In genomic region chr17:8693328-8693727, GRCh38 we compare ENCODE assay signal across 19 cellular contexts. TPM values are rescaled to one million over a fixed set of nuclear protein-coding genes. Genes with fewer than 3 reads are reported as not detected.
DNase-seq lines count a peak whose midpoint lies in the region; ATAC-seq and TF ChIP-seq lines count a peak whose summit lies in the region.
"Had no signal": no experiment of that assay in that cellular context is flagged by ENCODE, and none has a peak within 500 bp of the region (broad histone marks: within the 10 kb centered on the region; RNA-seq: fewer than 3 reads in every experiment).

No MANE protein-coding gene starts in this region.

- peak overlapping the region; percentile 36 for H3K27ac ChIP-seq in 22Rv1
- H3K27ac ChIP-seq in epithelial cell of prostate, result peak overlapping the region; percentile 73
- peak overlapping the region; percentile 71 to 72 for H3K27ac ChIP-seq in prostate gland
- no peak overlapping the region for H3K27ac ChIP-seq in foreskin keratinocyte
- H3K27ac ChIP-seq in tibial nerve, result no peak overlapping the region
- H3K27ac ChIP-seq: SJCRH30 had no signal

- WGBS in prostate gland, result 32% methylated on average over 12 of the region's 12 CpGs
- 82 to 94% methylated on average over 12 of the region's 12 CpGs for WGBS in tibial nerve, 2 donors

- no peak for ATAC-seq in foreskin keratinocyte
- ATAC-seq in left lobe of liver, result no peak

- H3K4me1 ChIP-seq in prostate gland (replicated peaks), result no peaks in the 10 kb centered on the region
- no peaks in the 10 kb centered on the region for H3K4me1 ChIP-seq in foreskin keratinocyte
- H3K4me1 ChIP-seq in tibial nerve, result peaks cover 0 to 3% (median 0%) of the 10 kb centered on the region in 4 donors
- H3K4me1 ChIP-seq: SJCRH30 had no signal

- DNase-seq in LNCaP clone FGC (ENCODE audit: low read depth), result peak; percentile 54
- peak; percentile 18 for DNase-seq in epithelial cell of prostate (ENCODE audit: low read depth, low spot score)
- DNase-seq in prostate gland (ENCODE audit: low spot score), result peak; percentile 44
- no peak for DNase-seq in foreskin keratinocyte
- DNase-seq in tibial nerve (ENCODE audit: low spot score in 2 of 2), result no peak
- no peak for DNase-seq in T1000 (lab: John Stamatoyannopoulos, UW)
- DNase-seq in left lobe of liver (ENCODE audit: low spot score), result no peak
- DNase-seq: C1 segment of cervical spinal cord, COR-L47, H7, MV-4-11, NCI-H1436, NCI-H2029 treated with DMSO at 0.1 percent for 48 hours, NCI-H524, SJCRH30 had no signal

- TF ChIP-seq EP300 in tibial nerve (IDR thresholded peaks at IDR 0.05), result no peak

- intact Hi-C loops in prostate gland (cut with DNase I), result no loop called here

- no peak for TF ChIP-seq CTCF in 22Rv1 (IDR thresholded peaks at IDR 0.05)
- no peak for TF ChIP-seq CTCF in LNCaP clone FGC (IDR thresholded peaks at IDR 0.05; ENCODE audit: control insufficient read depth, extremely low read depth, insufficient read depth)
- no peak for TF ChIP-seq CTCF in prostate gland (IDR thresholded peaks at IDR 0.05)
- no peak for TF ChIP-seq CTCF in foreskin keratinocyte (conservative IDR thresholded peaks at IDR 0.05)
- TF ChIP-seq CTCF in tibial nerve (IDR thresholded peaks at IDR 0.05), result no peak

- H3K9me3 ChIP-seq in prostate gland (no peaks in the 10 kb centered on the region), tibial nerve (no peaks in the 10 kb centered on the region)
- H3K9me3 ChIP-seq: SJCRH30 had no signal

- TF ChIP-seq POLR2A in prostate gland (IDR thresholded peaks at IDR 0.05) (no peak), tibial nerve (IDR thresholded peaks at IDR 0.05) (no peak)

- H3K36me3 ChIP-seq in prostate gland, result no peaks in the 10 kb centered on the region
- H3K36me3 ChIP-seq in tibial nerve, result no peaks in the 10 kb centered on the region
- H3K36me3 ChIP-seq: SJCRH30 had no signal

- H3K27me3 ChIP-seq in prostate gland (replicated peaks; ENCODE audit: insufficient read depth) (no peaks in the 10 kb centered on the region), foreskin keratinocyte (no peaks in the 10 kb centered on the region), tibial nerve (no peaks in the 10 kb centered on the region)
- H3K27me3 ChIP-seq: SJCRH30 had no signal

- H3K4me3 ChIP-seq in LNCaP clone FGC (ENCODE audit: low read depth, low read length) (no peak overlapping the region), prostate gland (no peak overlapping the region), tibial nerve (no peak overlapping the region)
- H3K4me3 ChIP-seq: SJCRH30 had no signal

RNA-seq across cellular contexts. Expression of gene CCDC42, which starts 51.3 kb away (rescaled TPM):
- total RNA-seq in prostate gland, result 10 to 100 TPM in 1 of 2 donors, not detected in 1; 12.2 TPM
- total RNA-seq in foreskin keratinocyte, result not detected in 2 replicates
- not detected in 2 replicates for polyA plus RNA-seq in foreskin keratinocyte
- not detected for total RNA-seq in tibial nerve
- not detected for total RNA-seq in left lobe of liver
- total RNA-seq: A172, H7, HT-29, RPMI7951, SJCRH30 had no signal

Comparison
In these comparisons a context has a peak if more than half of its experiments do, and no peak if none do; other contexts are left out.
1. H3K27ac ChIP-seq: peak in 22Rv1 (single experiment), epithelial cell of prostate (single experiment) and prostate gland (2 of 2); none in foreskin keratinocyte (single experiment) and tibial nerve (0 of 4).
2. DNase-seq: peak in LNCaP clone FGC (single experiment), epithelial cell of prostate (single experiment) and prostate gland (single experiment); none in foreskin keratinocyte (0 of 2), tibial nerve (0 of 2), T1000 (single experiment) and left lobe of liver (single experiment).